16 cellular contexts compared by ENCODE assay signal in genomic region chr5:109028608-109029299, GRCh38.
DNase-seq lines count a peak whose midpoint lies in the region; ATAC-seq, FAIRE-seq and TF ChIP-seq lines count a peak whose summit lies in the region.
"Had no signal": no experiment of that assay in that cellular context is flagged by ENCODE, and none has a peak within 500 bp of the region (broad histone marks: within the 10 kb centered on the region; RNA-seq: fewer than 3 reads in every experiment).

No MANE protein-coding gene starts in this region.

- FAIRE-seq in frontal cortex (lab: Jason Lieb, UNC) = no peak
- FAIRE-seq: A204.1 had no signal

- DNase-seq in GM10248 (ENCODE audit: extremely low spot score) = peak; percentile 11
- DNase-seq in activated effector memory CD4-positive, alpha-beta T cell treated with anti-CD3 and anti-CD28 coated beads, Interleukin-2, amount 50 U/mL, for 16 hours = no peak
- DNase-seq in NCI-H2081 treated with DMSO at 0.1 percent for 48 hours (lab: John Stamatoyannopoulos, UW) = no peak
- no peak for DNase-seq in frontal cortex (ENCODE audit: low spot score in 2 of 2)
- DNase-seq: activated T-cell treated with anti-CD3 and anti-CD28 coated beads, Interleukin-2, amount 50 U/mL, for 24 hours; HFFc6; KBM-7; left colon; NCI-H1930; SK-N-SH; thyroid gland had no signal

- ATAC-seq in GM19397 (IDR thresholded peaks at IDR 0.05; ENCODE audit: unreplicated experiment) (peak; percentile 38), HG02759 (IDR thresholded peaks at IDR 0.05; ENCODE audit: unreplicated experiment) (peak; percentile 59), HG03439 (IDR thresholded peaks at IDR 0.05; ENCODE audit: unreplicated experiment) (peak; percentile 72), GM21360 (IDR thresholded peaks at IDR 0.05; ENCODE audit: unreplicated experiment) (no peak)
- ATAC-seq: left colon had no signal

- no peak for TF ChIP-seq CTCF in GM10248 (IDR thresholded peaks at IDR 0.05; ENCODE audit: control extremely low read depth, extremely low read depth, low read depth, missing control alignments)

- POLR2A ChIA-PET in GM10248 (lab: Yijun Ruan, JAX) = no interaction called here

- CTCF ChIA-PET in GM10248 (lab: Yijun Ruan, JAX) = no interaction called here
